In the genomic region with DNA sequence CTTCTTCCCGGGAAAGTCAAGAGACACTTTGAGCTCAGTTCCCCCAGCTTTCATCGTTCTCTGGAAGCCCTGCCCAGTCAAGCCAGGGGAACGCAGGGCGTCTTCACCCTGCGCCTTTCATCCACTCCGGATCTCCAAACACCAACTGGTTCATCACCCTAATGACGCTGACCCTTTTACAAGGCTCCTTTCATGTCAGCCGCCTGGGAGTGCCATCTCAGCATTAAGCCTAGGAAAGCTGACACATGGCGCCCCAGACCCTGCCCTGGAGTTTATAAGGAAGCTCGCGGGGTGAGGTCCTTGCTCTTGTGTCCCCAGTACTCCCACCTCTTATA, we compare ENCODE assay signal across 8 cellular contexts. TPM values are rescaled to one million over a fixed set of nuclear protein-coding genes. Genes with fewer than 3 reads are reported as not detected.
DNase-seq lines count a peak whose midpoint lies in the region; ATAC-seq and TF ChIP-seq lines count a peak whose summit lies in the region.

No MANE protein-coding gene starts in this region.

- H3K79me2 ChIP-seq in H9 (ENCODE audit: insufficient read depth, low read length), result peaks cover 24% of the 10 kb centered on the region; the same call in 1 of the 2 replicates

- no peak overlapping the region for H2BK5ac ChIP-seq in H9 (ENCODE audit: insufficient read length, low read length)

- no peak overlapping the region for H2BK20ac ChIP-seq in H9 (ENCODE audit: low read depth, low read length, poor library complexity, severe bottlenecking)

- no peaks in the 10 kb centered on the region for H3K79me1 ChIP-seq in H9 (ENCODE audit: insufficient read depth, low read depth, low read length, poor library complexity, severe bottlenecking)

- H4K91ac ChIP-seq in H9 (ENCODE audit: insufficient read length, low read depth, low read length), result no peak overlapping the region

- no peak overlapping the region for H3T11ph ChIP-seq in H9 (ENCODE audit: low read length)

- H4K8ac ChIP-seq in H9 (replicated peaks; ENCODE audit: insufficient read length, low read depth, low read length), result no peak overlapping the region

- peak overlapping the region; percentile 12 for H3K27ac ChIP-seq in H9 (ENCODE audit: insufficient read length, low read depth, low read length)
- peak overlapping the region; percentile 98 for H3K27ac ChIP-seq in subcutaneous abdominal adipose tissue (ENCODE audit: low read depth, low read length)

- H3K9me3 Mint-ChIP-seq in H9, result no peaks in the 10 kb centered on the region
- peaks cover 3 to 11% of the 10 kb centered on the region in 2 donors for H3K9me3 Mint-ChIP-seq in activated naive CD4-positive, alpha-beta T cell treated with anti-CD3 and anti-CD28 coated beads, Interleukin-2, amount 50 U/mL, for 72 hours
- H3K9me3 Mint-ChIP-seq in immature natural killer cell, result no peaks in the 10 kb centered on the region

- no peak for DNase-seq in BJ (ENCODE audit: low read depth)
- peak; percentile 67 for DNase-seq in H9
- peak in 1 of 2 donors; percentile 40 for DNase-seq in activated naive CD4-positive, alpha-beta T cell treated with anti-CD3 and anti-CD28 coated beads, Interleukin-2, amount 50 U/mL, for 72 hours (ENCODE audit: low spot score in 2 of 2)
- no peak for DNase-seq in immature natural killer cell
- no peak for DNase-seq in SK-N-DZ (ENCODE audit: low spot score)
- DNase-seq in KG1 (lab: John Stamatoyannopoulos, UW), result no peak
- DNase-seq in globus pallidus (ENCODE audit: low spot score), result no peak

- H3K36me3 ChIP-seq in BJ (ENCODE audit: control insufficient read depth, insufficient read depth, low read length), result peaks cover 5% of the 10 kb centered on the region
- peaks cover 0 to 14% (median 11%) of the 10 kb centered on the region in 5 donors for H3K36me3 ChIP-seq in subcutaneous abdominal adipose tissue (ENCODE audit: control insufficient read depth in 5 of 5, insufficient read depth in 5 of 5, low read length in 5 of 5)

- H3K4ac ChIP-seq in H9 (ENCODE audit: low read depth, low read length), result no peak overlapping the region

- H3K4me3 Mint-ChIP-seq in H9 (peak overlapping the region; percentile 97 to 99), immature natural killer cell (peak overlapping the region; percentile 99 to 100 (median 99))

- H4K5ac ChIP-seq in H9 (ENCODE audit: insufficient read length, low read depth, low read length), result no peak overlapping the region

- peaks cover 14% of the 10 kb centered on the region for H3K23me2 ChIP-seq in H9 (ENCODE audit: insufficient read length, low read depth, low read length, poor library complexity, severe bottlenecking)

- H3K27me3 Mint-ChIP-seq in H9 (ENCODE audit: low read depth) (no peaks in the 10 kb centered on the region), immature natural killer cell (ENCODE audit: low read depth in 3 of 3) (peaks cover 7 to 16% (median 13%) of the 10 kb centered on the region in 3 donors)

- ATAC-seq in activated naive CD4-positive, alpha-beta T cell treated with anti-CD3 and anti-CD28 coated beads, Interleukin-2, amount 50 U/mL, for 72 hours, result peak; percentile 21 to 44

- H3K4me3 ChIP-seq in BJ (ENCODE audit: low read depth, low read length), result peak overlapping the region; percentile 89
- peak overlapping the region; percentile 86 to 99 (median 99) for H3K4me3 ChIP-seq in subcutaneous abdominal adipose tissue (ENCODE audit: low read depth in 1 of 5, low read length in 5 of 5)

- CTCF ChIA-PET in BJ (lab: Yijun Ruan, JAX), result interaction anchor here (0.6 to 5.5 kb wide), 10 partner anchors 8 to 510 kb away, joined by 3 to 59 read pairs (median 4); a partner anchor contains a TSS

- H2AFZ ChIP-seq in H9 (ENCODE audit: low read length), result no peak overlapping the region

- WGBS in H9 (ENCODE audit: extremely low coverage, insufficient read length, low lambda C conversion rate), result no CpG with 5 or more reads among the region's 11 CpGs

- H3K4me2 ChIP-seq in H9 (ENCODE audit: insufficient read depth, insufficient read length, low read length), result peak overlapping the region; percentile 79

- no peak overlapping the region for H2AK5ac ChIP-seq in H9 (ENCODE audit: insufficient read length, low read length)

- H3K4me1 Mint-ChIP-seq in H9 (peaks cover 40 to 49% of the 10 kb centered on the region in 2 experiments), immature natural killer cell (peaks cover 74 to 86% of the 10 kb centered on the region in 2 donors)

- no peaks in the 10 kb centered on the region for H4K20me1 ChIP-seq in H9 (ENCODE audit: control insufficient read depth, insufficient read depth, insufficient read length)

- H3K9ac ChIP-seq in H9 (ENCODE audit: extremely low read depth, insufficient read length, low read length) (peak overlapping the region; percentile 66), subcutaneous abdominal adipose tissue (ENCODE audit: low read length in 5 of 5) (peak overlapping the region; percentile 90 to 99 (median 97))

- POLR2A ChIA-PET in BJ (lab: Charles Lee), result interaction anchor here (0.5 to 0.9 kb wide), 4 partner anchors 15 to 51 kb away, joined by 4 to 10 read pairs (median 4); a partner anchor contains a TSS

- H2BK15ac ChIP-seq in H9 (ENCODE audit: low read depth, low read length), result no peak overlapping the region

- H2BK12ac ChIP-seq in H9 (ENCODE audit: insufficient read length, low read depth, low read length), result no peak overlapping the region

- H3K18ac ChIP-seq in H9 (ENCODE audit: insufficient read length, low read depth, low read length), result peak overlapping the region; percentile 31

- H3K56ac ChIP-seq in H9 (ENCODE audit: insufficient read length, low read depth, low read length), result no peak overlapping the region

- no peak overlapping the region for H2BK120ac ChIP-seq in H9 (ENCODE audit: low read depth, low read length, poor library complexity, severe bottlenecking)

- no peaks in the 10 kb centered on the region for H3K9me3 ChIP-seq in H9 (ENCODE audit: control insufficient read depth, low read depth, low read length)
- no peaks in the 10 kb centered on the region for H3K9me3 ChIP-seq in subcutaneous abdominal adipose tissue (ENCODE audit: control insufficient read depth in 5 of 5, low read length in 5 of 5)

- H3K27me3 ChIP-seq in BJ (ENCODE audit: control insufficient read depth, insufficient read depth, low read length), result no peaks in the 10 kb centered on the region
- H3K27me3 ChIP-seq in H9 (ENCODE audit: insufficient read depth, low read length), result no peaks in the 10 kb centered on the region; the same call in 1 of the 2 replicates
- no peaks in the 10 kb centered on the region for H3K27me3 ChIP-seq in subcutaneous abdominal adipose tissue (ENCODE audit: control insufficient read depth in 5 of 5, insufficient read depth in 4 of 5, low read length in 5 of 5)

- TF ChIP-seq CTCF in BJ (IDR thresholded peaks at IDR 0.05; ENCODE audit: insufficient read depth, low read depth, low read length) (no peak), H9 (conservative IDR thresholded peaks at IDR 0.05) (no peak)

- H3K36me3 Mint-ChIP-seq in H9 (ENCODE audit: insufficient read depth in 1 of 3, low read depth in 3 of 3), result peaks cover 9 to 31% (median 21%) of the 10 kb centered on the region in 3 experiments
- H3K36me3 Mint-ChIP-seq in activated naive CD4-positive, alpha-beta T cell treated with anti-CD3 and anti-CD28 coated beads, Interleukin-2, amount 50 U/mL, for 72 hours, result peaks cover 18 to 45% of the 10 kb centered on the region in 2 donors
- H3K36me3 Mint-ChIP-seq in immature natural killer cell, result peaks cover 0 to 8% (median 0%) of the 10 kb centered on the region in 3 donors

- H3K27ac Mint-ChIP-seq in H9 (peak overlapping the region; percentile 97 to 100 (median 98)), immature natural killer cell (peak overlapping the region; percentile 95 to 100 (median 98))
- H3K27ac Mint-ChIP-seq in activated naive CD4-positive, alpha-beta T cell treated with anti-CD3 and anti-CD28 coated beads, Interleukin-2, amount 50 U/mL, for 72 hours, result peak overlapping the region; percentile 86 to 98

- H3K14ac ChIP-seq in H9 (ENCODE audit: insufficient read depth, low read length), result peak overlapping the region; percentile 48; the same call in 1 of the 2 replicates

- H3K4me1 ChIP-seq in H9 (ENCODE audit: insufficient read depth, low read length) (peaks cover 8% of the 10 kb centered on the region; the same call in 1 of the 2 replicates), subcutaneous abdominal adipose tissue (ENCODE audit: control insufficient read depth in 5 of 5, insufficient read depth in 5 of 5, low read length in 5 of 5) (peaks cover 6 to 60% (median 53%) of the 10 kb centered on the region in 5 donors)

- H3K23ac ChIP-seq in H9 (ENCODE audit: insufficient read length, low read depth, low read length), result no peak overlapping the region

RNA-seq across cellular contexts. Expression of a gene that starts 0.6 kb away (rescaled TPM):
- polyA plus RNA-seq in BJ (2011; rRNA removed) (41.1 and 46.9 TPM in 2 replicates), immature natural killer cell (10 to 100 TPM; 54.1 to 94.0 (median 55.8) TPM)
- polyA minus RNA-seq in BJ (2011; rRNA and poly(A)+ RNA removed), result 33.7 and 36.2 TPM in 2 replicates
- total RNA-seq in H9 (2021), result 135 and 141 TPM in 2 replicates
- total RNA-seq in activated naive CD4-positive, alpha-beta T cell treated with anti-CD3 and anti-CD28 coated beads, Interleukin-2, amount 50 U/mL, for 72 hours, result 100 to 1,000 TPM; 109 to 122 TPM
- polyA plus RNA-seq in SK-N-DZ (2014; cell fraction: cytosol; rRNA removed), result 159 and 167 TPM in 2 replicates
- 80.4 and 84.3 TPM in 2 replicates for polyA plus RNA-seq in SK-N-DZ (2014; cell fraction: nucleus; rRNA removed)

RNA-seq across cellular contexts. Expression of a gene that starts 2.1 kb away (rescaled TPM):
- polyA plus RNA-seq in BJ (2011; rRNA removed), result 55.9 and 81.4 TPM in 2 replicates
- 25.6 and 38.6 TPM in 2 replicates for polyA minus RNA-seq in BJ (2011; rRNA and poly(A)+ RNA removed)
- total RNA-seq in H9 (2021), result 36.6 and 37.1 TPM in 2 replicates
- total RNA-seq in activated naive CD4-positive, alpha-beta T cell treated with anti-CD3 and anti-CD28 coated beads, Interleukin-2, amount 50 U/mL, for 72 hours, result 10 to 100 TPM; 16.7 to 17.5 TPM
- 10 to 100 TPM; 21.5 to 33.6 (median 32.6) TPM for polyA plus RNA-seq in immature natural killer cell
- 79.4 and 94.0 TPM in 2 replicates for polyA plus RNA-seq in SK-N-DZ (2014; cell fraction: cytosol; rRNA removed)
- 26.2 and 34.8 TPM in 2 replicates for polyA plus RNA-seq in SK-N-DZ (2014; cell fraction: nucleus; rRNA removed)

RNA-seq across cellular contexts. Expression of a gene that starts 32.6 kb away (rescaled TPM):
- polyA plus RNA-seq in BJ (2011; rRNA removed), result 0.07 and 0.11 TPM in 2 replicates
- 0.14 TPM in 1 of 2 replicates, not detected in the other for polyA minus RNA-seq in BJ (2011; rRNA and poly(A)+ RNA removed)
- total RNA-seq in H9 (2021), result 1.0 and 1.2 TPM in 2 replicates
- under 1 TPM; 0.16 to 0.37 TPM for total RNA-seq in activated naive CD4-positive, alpha-beta T cell treated with anti-CD3 and anti-CD28 coated beads, Interleukin-2, amount 50 U/mL, for 72 hours
- polyA plus RNA-seq in immature natural killer cell, result under 1 TPM in 2 of 3 donors, not detected in 1; 0.19 to 0.21 TPM
- 2.0 and 2.5 TPM in 2 replicates for polyA plus RNA-seq in SK-N-DZ (2014; cell fraction: cytosol; rRNA removed)
- 1.7 and 2.3 TPM in 2 replicates for polyA plus RNA-seq in SK-N-DZ (2014; cell fraction: nucleus; rRNA removed)

RNA-seq across cellular contexts. Expression of a gene that starts 51.2 kb away (rescaled TPM):
- polyA plus RNA-seq in BJ (2011; rRNA removed) (53.5 and 66.2 TPM in 2 replicates), immature natural killer cell (10 to 100 TPM; 22.8 to 56.3 (median 44.1) TPM)
- 151 and 180 TPM in 2 replicates for polyA minus RNA-seq in BJ (2011; rRNA and poly(A)+ RNA removed)
- total RNA-seq in H9 (2021), result 78.5 and 79.7 TPM in 2 replicates
- 10 to 100 TPM; 63.1 to 85.3 TPM for total RNA-seq in activated naive CD4-positive, alpha-beta T cell treated with anti-CD3 and anti-CD28 coated beads, Interleukin-2, amount 50 U/mL, for 72 hours
- 65.2 and 68.4 TPM in 2 replicates for polyA plus RNA-seq in SK-N-DZ (2014; cell fraction: cytosol; rRNA removed)
- 33.2 and 36.3 TPM in 2 replicates for polyA plus RNA-seq in SK-N-DZ (2014; cell fraction: nucleus; rRNA removed)
